ENCODE assay signal across 8 cellular contexts in genomic region chr11:94754819-94755218, GRCh38. TPM values are rescaled to one million over a fixed set of nuclear protein-coding genes. Genes with fewer than 3 reads are reported as not detected.
"Had no signal": no experiment of that assay in that cellular context is flagged by ENCODE, and none has a peak within 500 bp of the region (broad histone marks: within the 10 kb centered on the region; RNA-seq: fewer than 3 reads in every experiment).

No MANE protein-coding gene starts in this region.

- H3K36me3 ChIP-seq: HAP-1 had no signal

- H3K4me3 ChIP-seq: GM23248, HAP-1 had no signal

- H3K27ac ChIP-seq: GM23248 had no signal

- FAIRE-seq: HTR-8/SVneo had no signal

- DNase-seq: GM23248, GOT3, H7, HFFc6, IMR-90 had no signal

RNA-seq across cellular contexts. Expression of gene AMOTL1, which starts 13.3 kb away (rescaled TPM):
- total RNA-seq: HT-29 had no signal
